Comparison of ENCODE assay signal across 28 cellular contexts in genomic region chrX:45696762-45697161, GRCh38.
DNase-seq lines count a peak whose midpoint lies in the region; ATAC-seq and TF ChIP-seq lines count a peak whose summit lies in the region.
"Had no signal": no experiment of that assay in that cellular context is flagged by ENCODE, and none has a peak within 500 bp of the region (broad histone marks: within the 10 kb centered on the region; RNA-seq: fewer than 3 reads in every experiment).

No MANE protein-coding gene starts in this region.

- no peak for TF ChIP-seq RAD21 in HCT116 (IDR thresholded peaks at IDR 0.05; ENCODE audit: low read depth)

- H3K79me2 ChIP-seq in HCT116 (ENCODE audit: insufficient read depth, low read length): no peaks in the 10 kb centered on the region

- H3K36me3 Mint-ChIP-seq in activated naive CD8-positive, alpha-beta T cell treated with anti-CD3 and anti-CD28 coated beads, Interleukin-2, amount 50 U/mL, for 24 hours (ENCODE audit: low read depth): peaks cover 5% of the 10 kb centered on the region
- no peaks in the 10 kb centered on the region for H3K36me3 Mint-ChIP-seq in activated naive CD8-positive, alpha-beta T cell treated with anti-CD3 and anti-CD28 coated beads for 36 hours
- H3K36me3 Mint-ChIP-seq in type B pancreatic cell: no peaks in the 10 kb centered on the region
- H3K36me3 Mint-ChIP-seq: CD4-positive, alpha-beta memory T cell had no signal

- TF ChIP-seq CTCF in HCT116 (IDR thresholded peaks at IDR 0.05 in 2 of 3, conservative IDR thresholded peaks at IDR 0.05 in 1 of 3; ENCODE audit: borderline replicate concordance in 1 of 3, insufficient read depth in 1 of 3, low read depth in 2 of 3, low read length in 2 of 3) (no peak), RWPE2 (IDR thresholded peaks at IDR 0.05; ENCODE audit: poor library complexity, severe bottlenecking) (no peak), type B pancreatic cell (conservative IDR thresholded peaks at IDR 0.05) (no peak)

- no peaks in the 10 kb centered on the region for H3K27me3 ChIP-seq in HCT116 (ENCODE audit: insufficient read depth, low read length)
- H3K27me3 ChIP-seq in RWPE2 (ENCODE audit: insufficient read depth, poor library complexity, severe bottlenecking): no peaks in the 10 kb centered on the region
- H3K27me3 ChIP-seq in skeletal muscle satellite cell (ENCODE audit: control insufficient read depth, insufficient read depth, low read length): no peaks in the 10 kb centered on the region
- H3K27me3 ChIP-seq: Peyer's patch had no signal

- H3K36me3 ChIP-seq in HCT116 (ENCODE audit: control insufficient read depth in 1 of 2, insufficient read depth in 2 of 2, low read length in 2 of 2) (peaks cover 0 to 20% of the 10 kb centered on the region in 2 experiments; a peak in 2 of 4 replicates), RWPE2 (ENCODE audit: low read depth) (no peaks in the 10 kb centered on the region), skeletal muscle satellite cell (ENCODE audit: insufficient read depth, low read length) (no peaks in the 10 kb centered on the region)
- H3K36me3 ChIP-seq: Peyer's patch had no signal

- H3K9me3 Mint-ChIP-seq in activated naive CD8-positive, alpha-beta T cell treated with anti-CD3 and anti-CD28 coated beads, Interleukin-2, amount 50 U/mL, for 24 hours: peaks cover 5% of the 10 kb centered on the region
- peaks cover 2% of the 10 kb centered on the region for H3K9me3 Mint-ChIP-seq in activated naive CD8-positive, alpha-beta T cell treated with anti-CD3 and anti-CD28 coated beads for 36 hours
- peaks cover 9% of the 10 kb centered on the region for H3K9me3 Mint-ChIP-seq in type B pancreatic cell
- H3K9me3 Mint-ChIP-seq: GM23338 had no signal

- RAD21 ChIA-PET in HCT116 (lab: Charles Lee; ENCODE audit: low non-redundant PET in 1 of 2, low total read pairs in 2 of 2, uncharacterized antibody in 2 of 2, unreplicated experiment in 2 of 2): no interaction called here

- no peak overlapping the region for H3K27ac ChIP-seq in HCT116 (ENCODE audit: low read depth, low read length)
- peak overlapping the region; percentile 50 for H3K27ac ChIP-seq in RWPE2 (ENCODE audit: poor library complexity, severe bottlenecking)
- H3K27ac ChIP-seq: KMS-11, Peyer's patch had no signal

- CTCF ChIA-PET in HCT116 (lab: Charles Lee): no interaction called here

- no peak overlapping the region for H3K27ac Mint-ChIP-seq in activated naive CD8-positive, alpha-beta T cell treated with anti-CD3 and anti-CD28 coated beads, Interleukin-2, amount 50 U/mL, for 24 hours
- H3K27ac Mint-ChIP-seq in activated naive CD8-positive, alpha-beta T cell treated with anti-CD3 and anti-CD28 coated beads for 36 hours: no peak overlapping the region
- H3K27ac Mint-ChIP-seq in type B pancreatic cell: no peak overlapping the region
- H3K27ac Mint-ChIP-seq: CD4-positive, alpha-beta memory T cell; GM23338; H9 had no signal

- H3K9ac ChIP-seq in HCT116 (ENCODE audit: low read length) (no peak overlapping the region), skeletal muscle satellite cell (ENCODE audit: low read depth, low read length) (peak overlapping the region; percentile 0)
- H3K9ac ChIP-seq: KMS-11 had no signal

- no peak for TF ChIP-seq POLR2A in HCT116 (IDR thresholded peaks at IDR 0.05; ENCODE audit: borderline replicate concordance, extremely low read depth, insufficient read depth, insufficient read length)

- peak; percentile 46 for ATAC-seq in activated naive CD8-positive, alpha-beta T cell treated with anti-CD3 and anti-CD28 coated beads, Interleukin-2, amount 50 U/mL, for 24 hours
- no peak for ATAC-seq in HCT116
- no peak for ATAC-seq in RWPE2 (ENCODE audit: low read depth)
- no peak for ATAC-seq in GM19452 (IDR thresholded peaks at IDR 0.05; ENCODE audit: unreplicated experiment)
- ATAC-seq in HG02678 (IDR thresholded peaks at IDR 0.05; ENCODE audit: unreplicated experiment): no peak
- ATAC-seq: GM12878, GM23338 had no signal

- peaks cover 0 to 13% of the 10 kb centered on the region in 2 experiments; a peak in 2 of 4 replicates for H3K4me1 ChIP-seq in HCT116 (ENCODE audit: control insufficient read depth in 1 of 2, insufficient read depth in 2 of 2, low read length in 2 of 2)
- peaks cover 7% of the 10 kb centered on the region for H3K4me1 ChIP-seq in RWPE2 (ENCODE audit: insufficient read depth, poor library complexity, severe bottlenecking)
- H3K4me1 ChIP-seq in skeletal muscle satellite cell (ENCODE audit: control insufficient read depth, insufficient read depth, low read length): peaks cover 36% of the 10 kb centered on the region
- H3K4me1 ChIP-seq: Peyer's patch had no signal

- no peaks in the 10 kb centered on the region for H3K9me2 ChIP-seq in HCT116 (ENCODE audit: insufficient read depth)

- peak overlapping the region; percentile 96 for H2AFZ ChIP-seq in HCT116 (ENCODE audit: low read depth, low read length, poor library complexity, severe bottlenecking)
- H2AFZ ChIP-seq: GM23338 had no signal

- H3K9me3 ChIP-seq in HCT116 (ENCODE audit: control insufficient read depth in 1 of 2, insufficient read depth in 1 of 2, low read depth in 1 of 2, low read length in 2 of 2) (peaks cover 0 to 20% of the 10 kb centered on the region in 2 experiments; a peak in 1 of 4 replicates), RWPE2 (ENCODE audit: severe bottlenecking) (no peaks in the 10 kb centered on the region), skeletal muscle satellite cell (replicated peaks; ENCODE audit: low read length) (no peaks in the 10 kb centered on the region)
- H3K9me3 ChIP-seq: Peyer's patch had no signal

- peaks cover 34% of the 10 kb centered on the region for H3K4me1 Mint-ChIP-seq in activated naive CD8-positive, alpha-beta T cell treated with anti-CD3 and anti-CD28 coated beads, Interleukin-2, amount 50 U/mL, for 24 hours
- peaks cover 12% of the 10 kb centered on the region for H3K4me1 Mint-ChIP-seq in activated naive CD8-positive, alpha-beta T cell treated with anti-CD3 and anti-CD28 coated beads for 36 hours
- no peaks in the 10 kb centered on the region for H3K4me1 Mint-ChIP-seq in type B pancreatic cell (ENCODE audit: unreplicated experiment)
- H3K4me1 Mint-ChIP-seq: GM23338, H9 had no signal

- H3K4me2 ChIP-seq in HCT116 (ENCODE audit: low read length) (no peak overlapping the region), skeletal muscle satellite cell (ENCODE audit: low read length) (no peak overlapping the region)
- H3K4me2 ChIP-seq: GM23338, KMS-11 had no signal

- H4K20me1 ChIP-seq in HCT116 (ENCODE audit: insufficient read depth): no peaks in the 10 kb centered on the region

- no TSS peak for BruUV-seq in HCT116 (replicated peaks; lab: Mats Ljungman, UMichigan)

- POLR2A ChIA-PET in HCT116 (lab: Charles Lee): no interaction called here

- no peaks in the 10 kb centered on the region for H3K27me3 Mint-ChIP-seq in activated naive CD8-positive, alpha-beta T cell treated with anti-CD3 and anti-CD28 coated beads, Interleukin-2, amount 50 U/mL, for 24 hours
- H3K27me3 Mint-ChIP-seq in activated naive CD8-positive, alpha-beta T cell treated with anti-CD3 and anti-CD28 coated beads for 36 hours: no peaks in the 10 kb centered on the region
- H3K27me3 Mint-ChIP-seq in type B pancreatic cell: no peaks in the 10 kb centered on the region
- H3K27me3 Mint-ChIP-seq: CD4-positive, alpha-beta memory T cell had no signal

- DNase-seq in activated naive CD8-positive, alpha-beta T cell treated with anti-CD3 and anti-CD28 coated beads, Interleukin-2, amount 50 U/mL, for 24 hours: no peak
- DNase-seq in activated naive CD8-positive, alpha-beta T cell treated with anti-CD3 and anti-CD28 coated beads for 36 hours: no peak
- DNase-seq in HCT116 (ENCODE audit: low read depth, low spot score) (no peak), RWPE2 (ENCODE audit: low spot score) (no peak), type B pancreatic cell (ENCODE audit: extremely low spot score, unreplicated experiment) (no peak)
- DNase-seq: 8988T; C1 segment of cervical spinal cord; CD4-positive, alpha-beta memory T cell; COR-L47; DMS53; EL; GDM1; H9; NCI-H1092; NCI-H1417 treated with DMSO at 0.1 percent for 48 hours; NCI-H1694 treated with DMSO at 0.1 percent for 48 hours; NCI-H2081; NCI-H226; NCI-H510A; NCI-H69; Peyer's patch had no signal

- intact Hi-C loops in HCT116 (cut with micrococcal nuclease): no loop called here

- H3K4me3 Mint-ChIP-seq in activated naive CD8-positive, alpha-beta T cell treated with anti-CD3 and anti-CD28 coated beads, Interleukin-2, amount 50 U/mL, for 24 hours: no peak overlapping the region
- no peak overlapping the region for H3K4me3 Mint-ChIP-seq in activated naive CD8-positive, alpha-beta T cell treated with anti-CD3 and anti-CD28 coated beads for 36 hours
- no peak overlapping the region for H3K4me3 Mint-ChIP-seq in type B pancreatic cell
- H3K4me3 Mint-ChIP-seq: CD4-positive, alpha-beta memory T cell; GM23338; H9; IgD-negative memory B cell had no signal

- H3K4me3 ChIP-seq in HCT116 (replicated peaks in 1 of 2; ENCODE audit: low read depth in 1 of 2, low read length in 2 of 2) (no peak overlapping the region), RWPE2 (ENCODE audit: severe bottlenecking) (no peak overlapping the region), skeletal muscle satellite cell (ENCODE audit: low read length) (no peak overlapping the region)
- H3K4me3 ChIP-seq: GM12878, GM23338, Peyer's patch had no signal

TF ChIP-seq in HCT116, 20 proteins besides CTCF, POLR2A, EP300 and RAD21 (continues in another document):
- TF ChIP-seq ELF1 (IDR thresholded peaks at IDR 0.05; ENCODE audit: borderline replicate concordance, low read depth) (no peak), SP1 (IDR thresholded peaks at IDR 0.05; ENCODE audit: low read depth) (no peak), ZFX (IDR thresholded peaks at IDR 0.05) (no peak), SIN3A (IDR thresholded peaks at IDR 0.05; ENCODE audit: low read depth) (no peak), ZBTB33 (IDR thresholded peaks at IDR 0.05; ENCODE audit: extremely low read depth, insufficient replicate concordance, low read length) (no peak)
- TF ChIP-seq, protein P1, sequence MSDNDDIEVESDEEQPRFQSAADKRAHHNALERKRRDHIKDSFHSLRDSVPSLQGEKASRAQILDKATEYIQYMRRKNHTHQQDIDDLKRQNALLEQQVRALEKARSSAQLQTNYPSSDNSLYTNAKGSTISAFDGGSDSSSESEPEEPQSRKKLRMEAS (IDR thresholded peaks at IDR 0.05): no peak
